Comparison of ENCODE assay signal across 33 cellular contexts in genomic region chr20:62418709-62419487, GRCh38. TPM values are rescaled to one million over a fixed set of nuclear protein-coding genes. Genes with fewer than 3 reads are reported as not detected.
"Had no signal": no experiment of that assay in that cellular context is flagged by ENCODE, and none has a peak within 500 bp of the region (broad histone marks: within the 10 kb centered on the region; RNA-seq: fewer than 3 reads in every experiment).

No MANE protein-coding gene starts in this region.

- H3K4me2 ChIP-seq: smooth muscle cell had no signal

- H3K27ac Mint-ChIP-seq: mesothelial cell of epicardium; naive B cell; natural killer cell treated with Interleukin-12 subunit alpha and Interleukin-12 subunit beta and Interleukin-15 and Interleukin-18, amount 100 ng/mL, for 72 hours; progenitor cell of endocrine pancreas; type B pancreatic cell had no signal

- H3K36me3 Mint-ChIP-seq: mesothelial cell of epicardium; naive B cell; natural killer cell treated with Interleukin-12 subunit alpha and Interleukin-12 subunit beta and Interleukin-15 and Interleukin-18, amount 100 ng/mL, for 72 hours; type B pancreatic cell had no signal

- H3K27ac ChIP-seq: dorsolateral prefrontal cortex, foreskin keratinocyte, heart right ventricle, left lung, parathyroid adenoma, testis, tibial artery had no signal

- H2AFZ ChIP-seq: parathyroid adenoma had no signal

- H3K4me1 ChIP-seq: foreskin keratinocyte, heart right ventricle, left lung, tibial artery had no signal

- H3K4me1 Mint-ChIP-seq: neural crest cell had no signal

- H3K27me3 ChIP-seq: testis had no signal

- H3K9ac ChIP-seq: parathyroid adenoma had no signal

- H3K4me3 Mint-ChIP-seq: mesothelial cell of epicardium; naive B cell; natural killer cell treated with Interleukin-12 subunit alpha and Interleukin-12 subunit beta and Interleukin-15 and Interleukin-18, amount 100 ng/mL, for 72 hours; neural crest cell; type B pancreatic cell had no signal

- H3K79me2 ChIP-seq: parathyroid adenoma had no signal

- H3K9me3 ChIP-seq: heart right ventricle, left lung, mucosa of descending colon, testis, tibial artery had no signal

- FAIRE-seq: colon, islet of Langerhans had no signal

- H3K27me3 Mint-ChIP-seq: natural killer cell treated with Interleukin-12 subunit alpha and Interleukin-12 subunit beta and Interleukin-15 and Interleukin-18, amount 100 ng/mL, for 72 hours; type B pancreatic cell had no signal

- DNase-seq: dorsolateral prefrontal cortex; effector CD4-positive, alpha-beta T cell; foreskin keratinocyte; glutamatergic neuron; heart right ventricle; hippocampal formation; left cardiac atrium; left lung; mesenchymal stem cell; mucosa of descending colon; naive B cell; stimulated activated CD4-positive, alpha-beta T cell treated with anti-CD3 and anti-CD28 coated beads, Interleukin-12 subunit alpha, Interleukin-12 subunit beta, amount 100 ng/mL, for 4 hours; stimulated activated CD4-positive, alpha-beta T cell treated with anti-CD3 and anti-CD28 coated beads, Interleukin-1b, Interleukin-23, amount 100 ng/mL, for 48 hours; stimulated activated CD4-positive, alpha-beta T cell treated with anti-CD3 and anti-CD28 coated beads, Interleukin-4, amount 100 ng/mL, for 1 hour; stimulated activated CD8-positive, alpha-beta memory T cell treated with anti-CD3 and anti-CD28 coated beads, Interleukin-4, amount 100 ng/mL, for 48 hours; stimulated activated naive CD8-positive, alpha-beta T cell treated with anti-CD3 and anti-CD28 coated beads, Interleukin-15, Interleukin-2, amounts not matched to agents 100 U/mL and 50 U/mL, for 24 hours; substantia nigra; testis; tibial artery had no signal

- ATAC-seq: esophagus mucosa; foreskin keratinocyte; heart right ventricle; left cardiac atrium; left lung; mucosa of descending colon; natural killer cell treated with Interleukin-12 subunit alpha and Interleukin-12 subunit beta and Interleukin-15 and Interleukin-18, amount 100 ng/mL, for 72 hours; sciatic nerve; stimulated activated naive CD8-positive, alpha-beta T cell treated with anti-CD3 and anti-CD28 coated beads, Interleukin-15, Interleukin-2, amounts not matched to agents 100 U/mL and 50 U/mL, for 24 hours had no signal

- H3K9me3 Mint-ChIP-seq: mesothelial cell of epicardium, naive B cell, neural crest cell, type B pancreatic cell had no signal

- H3K4me3 ChIP-seq: dorsolateral prefrontal cortex, heart right ventricle, left lung, mucosa of descending colon, smooth muscle cell, testis, tibial artery had no signal

- H3K36me3 ChIP-seq: heart right ventricle, left lung, tibial artery had no signal

RNA-seq across cellular contexts. Expression of gene RBBP8NL, which starts 8.4 kb away (rescaled TPM):
- total RNA-seq: foreskin keratinocyte; heart right ventricle; kidney epithelial cell; left cardiac atrium; lung microvascular endothelial cell; natural killer cell treated with Interleukin-12 subunit alpha and Interleukin-12 subunit beta and Interleukin-15 and Interleukin-18, amount 100 ng/mL, for 72 hours; neural crest cell; osteoblast; sciatic nerve had no signal
- polyA plus RNA-seq: foreskin keratinocyte, heart right ventricle, smooth muscle cell had no signal

RNA-seq across cellular contexts. Expression of gene GATA5, which starts 56.9 kb away (rescaled TPM):
- total RNA-seq: esophagus mucosa; foreskin keratinocyte; kidney epithelial cell; lung microvascular endothelial cell; natural killer cell treated with Interleukin-12 subunit alpha and Interleukin-12 subunit beta and Interleukin-15 and Interleukin-18, amount 100 ng/mL, for 72 hours; neural crest cell; osteoblast had no signal
- polyA plus RNA-seq: foreskin keratinocyte had no signal
